Comparison of ENCODE assay signal across 8 cellular contexts in genomic region chr1:116508984-116509980, GRCh38.
DNase-seq lines count a peak whose midpoint lies in the region; ATAC-seq and TF ChIP-seq lines count a peak whose summit lies in the region.

No MANE protein-coding gene starts in this region.

- no peaks in the 10 kb centered on the region for H3K36me3 ChIP-seq in CD8-positive, alpha-beta memory T cell (ENCODE audit: insufficient read depth, low read length)

- no peaks in the 10 kb centered on the region for H3K27me3 ChIP-seq in CD8-positive, alpha-beta memory T cell (ENCODE audit: insufficient read depth, low read length, poor library complexity, severe bottlenecking)

- H3K4me3 ChIP-seq in CD8-positive, alpha-beta memory T cell (ENCODE audit: low read length) = no peak overlapping the region
- H3K4me3 ChIP-seq in astrocyte of the spinal cord (ENCODE audit: low read depth, low read length) = no peak overlapping the region

- TF ChIP-seq CTCF in astrocyte of the spinal cord (IDR thresholded peaks at IDR 0.05; ENCODE audit: low read depth, low read length) (no peak), osteocyte (IDR thresholded peaks at IDR 0.05) (no peak)

- no peak for ATAC-seq in HG03025 (IDR thresholded peaks at IDR 0.05; ENCODE audit: low FRiP score, unreplicated experiment)

- no peaks in the 10 kb centered on the region for H3K9me3 ChIP-seq in CD8-positive, alpha-beta memory T cell (ENCODE audit: low read length)

- CTCF ChIA-PET in CD8-positive, alpha-beta memory T cell (lab: Charles Lee) = interaction anchor here (1.0 kb wide), 1 partner anchor 24 kb away, joined by 4 read pairs; no protein-coding TSS in a partner anchor

- H3K27ac ChIP-seq in CD8-positive, alpha-beta memory T cell (ENCODE audit: low read depth, low read length) = peak overlapping the region; percentile 32

- peak overlapping the region; percentile 45 to 89 (median 82) for H3K27ac Mint-ChIP-seq in CD8-positive, alpha-beta memory T cell
- H3K27ac Mint-ChIP-seq in osteocyte (ENCODE audit: unreplicated experiment) = peak overlapping the region; percentile 87

- H3K4me1 ChIP-seq in CD8-positive, alpha-beta memory T cell (ENCODE audit: insufficient read depth, low read length) = peaks cover 43% of the 10 kb centered on the region

- H3K4me1 Mint-ChIP-seq in CD8-positive, alpha-beta memory T cell = peaks cover 59 to 81% (median 76%) of the 10 kb centered on the region in 3 donors
- H3K4me1 Mint-ChIP-seq in osteocyte (ENCODE audit: unreplicated experiment) = peaks cover 33% of the 10 kb centered on the region

- peaks cover 0 to 2% (median 0%) of the 10 kb centered on the region in 5 donors for H3K9me3 Mint-ChIP-seq in CD8-positive, alpha-beta memory T cell
- no peaks in the 10 kb centered on the region for H3K9me3 Mint-ChIP-seq in osteocyte (ENCODE audit: unreplicated experiment)

- H3K36me3 Mint-ChIP-seq in CD8-positive, alpha-beta memory T cell = peaks cover 1 to 9% (median 4%) of the 10 kb centered on the region in 3 donors
- H3K36me3 Mint-ChIP-seq in osteocyte (ENCODE audit: unreplicated experiment) = no peaks in the 10 kb centered on the region

- H3K4me3 Mint-ChIP-seq in CD8-positive, alpha-beta memory T cell = peak overlapping the region in 1 of 7 donors; percentile 15
- no peak overlapping the region for H3K4me3 Mint-ChIP-seq in osteocyte (ENCODE audit: unreplicated experiment)

- in situ Hi-C loops in astrocyte of the spinal cord (cut with HindIII; ENCODE audit: low sequenced_read_pairs) = no loop called here

- no peak for DNase-seq in CD8-positive, alpha-beta memory T cell
- DNase-seq in GOT3 (lab: John Stamatoyannopoulos, UW) (peak; percentile 13), NCI-H69 (lab: John Stamatoyannopoulos, UW) (peak; percentile 37), astrocyte of the spinal cord (ENCODE audit: low read depth, low spot score) (peak; percentile 92), osteocyte (ENCODE audit: extremely low spot score, unreplicated experiment) (no peak), RKO (ENCODE audit: low spot score) (no peak), NCI-H510A treated with DMSO at 0.1 percent for 48 hours (lab: John Stamatoyannopoulos, UW) (no peak)

- POLR2A ChIA-PET in CD8-positive, alpha-beta memory T cell (lab: Charles Lee) = no interaction called here

- H3K27me3 Mint-ChIP-seq in CD8-positive, alpha-beta memory T cell = no peaks in the 10 kb centered on the region
- no peaks in the 10 kb centered on the region for H3K27me3 Mint-ChIP-seq in osteocyte (ENCODE audit: unreplicated experiment)

Comparison
In these comparisons a context has a peak if more than half of its experiments do, and no peak if none do; other contexts are left out.
1. DNase-seq: peak in GOT3 (single experiment), NCI-H69 (single experiment) and astrocyte of the spinal cord (single experiment); none in CD8-positive, alpha-beta memory T cell (0 of 5), osteocyte (single experiment), RKO (single experiment) and NCI-H510A treated with DMSO at 0.1 percent for 48 hours (single experiment).